ENCODE assay signal across 19 cellular contexts in the genomic region with DNA sequence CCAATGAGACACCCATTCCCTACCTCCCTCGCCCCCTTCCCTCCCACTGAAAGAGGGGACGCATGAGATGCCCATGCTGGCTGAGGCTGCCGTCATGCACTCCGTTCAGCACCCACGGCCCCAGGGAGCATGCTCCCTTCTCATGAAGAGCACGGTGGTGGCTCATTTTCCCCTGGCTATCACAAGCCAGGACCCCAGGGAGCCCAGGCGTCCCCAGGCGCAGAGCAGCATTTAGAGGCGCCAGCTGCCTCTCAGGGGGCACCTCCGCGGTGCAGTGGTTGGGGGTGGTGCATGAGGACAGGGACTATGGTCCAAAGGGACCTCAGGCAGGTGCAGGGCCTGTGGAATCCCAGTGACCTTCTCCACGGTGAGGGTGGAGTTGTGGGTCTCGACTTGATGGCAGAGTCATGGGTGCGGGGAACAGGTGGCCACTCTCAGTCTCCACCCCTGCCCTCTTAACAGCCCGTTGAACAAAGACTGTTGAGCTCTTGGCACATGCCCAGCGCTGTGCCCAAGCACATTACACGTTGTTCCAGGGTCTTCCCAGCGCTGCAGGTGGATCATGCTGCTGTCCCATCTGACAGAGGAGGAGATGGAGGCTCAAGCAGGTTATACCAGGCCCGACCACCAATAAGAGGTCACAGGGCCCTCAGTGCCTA. TPM values are rescaled to one million over a fixed set of nuclear protein-coding genes. Genes with fewer than 3 reads are reported as not detected.
DNase-seq lines count a peak whose midpoint lies in the region; ATAC-seq and TF ChIP-seq lines count a peak whose summit lies in the region.
"Had no signal": no experiment of that assay in that cellular context is flagged by ENCODE, and none has a peak within 500 bp of the region (broad histone marks: within the 10 kb centered on the region; RNA-seq: fewer than 3 reads in every experiment).

No MANE protein-coding gene starts in this region.

- POLR2A ChIA-PET in HEK293 (lab: Yijun Ruan, JAX): no interaction called here

- CTCF ChIA-PET in HEK293 (lab: Yijun Ruan, JAX): interaction anchor here (1.3 kb wide), 1 partner anchor 29 kb away, joined by 5 read pairs; no protein-coding TSS in a partner anchor

- H3K36me3 Mint-ChIP-seq in natural killer cell: no peaks in the 10 kb centered on the region
- H3K36me3 Mint-ChIP-seq: naive thymus-derived CD8-positive, alpha-beta T cell had no signal

- no peaks in the 10 kb centered on the region for H3K4me1 Mint-ChIP-seq in natural killer cell
- H3K4me1 Mint-ChIP-seq: naive thymus-derived CD8-positive, alpha-beta T cell; stimulated activated naive B cell treated with anti-CD40 and anti-IgM and Interleukin-4, amounts not matched to agents 10 μg/mL and 1 μg/mL and 100 μg/mL, for 72 hours had no signal

- no peaks in the 10 kb centered on the region for H3K9me3 Mint-ChIP-seq in natural killer cell
- H3K9me3 Mint-ChIP-seq: naive thymus-derived CD8-positive, alpha-beta T cell; T-helper 1 cell treated with Interleukin-12 subunit alpha and Interleukin-12 subunit beta and Interleukin-4 antibody, amounts not matched to agents 30 μg/mL and 1 μg/mL, for 36 hours had no signal

- H3K27ac ChIP-seq in HEK293 (ENCODE audit: extremely low read depth, low read depth, low read length): no peak overlapping the region
- H3K27ac ChIP-seq in substantia nigra (ENCODE audit: low read depth, low read length, poor library complexity, severe bottlenecking): peak overlapping the region; percentile 97
- H3K27ac ChIP-seq in right lobe of liver: no peak overlapping the region
- H3K27ac ChIP-seq: body of pancreas, SJSA1 had no signal

- H3K27me3 Mint-ChIP-seq in natural killer cell (ENCODE audit: low read depth in 2 of 2): peaks cover 0 to 4% of the 10 kb centered on the region in 2 donors

- no peak for TF ChIP-seq POLR2A in right lobe of liver (IDR thresholded peaks at IDR 0.05)

- no peak overlapping the region for H3K4me3 ChIP-seq in HEK293 (ENCODE audit: low read depth, low read length)
- H3K4me3 ChIP-seq in right lobe of liver: no peak overlapping the region
- H3K4me3 ChIP-seq: body of pancreas, SJSA1 had no signal

- no peak overlapping the region for H3K27ac Mint-ChIP-seq in natural killer cell
- H3K27ac Mint-ChIP-seq: stimulated activated naive B cell treated with anti-CD40 and anti-IgM and Interleukin-4, amounts not matched to agents 10 μg/mL and 1 μg/mL and 100 μg/mL, for 72 hours; T-helper 1 cell treated with Interleukin-12 subunit alpha and Interleukin-12 subunit beta and Interleukin-4 antibody, amounts not matched to agents 30 μg/mL and 1 μg/mL, for 36 hours had no signal

- H3K4me1 ChIP-seq in HEK293 (ENCODE audit: control insufficient read depth, insufficient read depth, low read length) (no peaks in the 10 kb centered on the region), right lobe of liver (no peaks in the 10 kb centered on the region)
- H3K4me1 ChIP-seq: body of pancreas, SJSA1 had no signal

- WGBS in right lobe of liver (ENCODE audit: insufficient coverage, low coverage, low lambda C conversion rate, missing lambda C conversion rate): 39% methylated on average over 2 of the region's 19 CpGs

- no peaks in the 10 kb centered on the region for H3K27me3 ChIP-seq in right lobe of liver
- H3K27me3 ChIP-seq: body of pancreas had no signal

- ATAC-seq in right lobe of liver (no peak), esophagus mucosa (no peak), natural killer cell (no peak)
- ATAC-seq: body of pancreas; naive thymus-derived CD8-positive, alpha-beta T cell; stimulated activated naive B cell treated with anti-CD40 and anti-IgM and Interleukin-4, amounts not matched to agents 10 μg/mL and 1 μg/mL and 100 μg/mL, for 72 hours had no signal

- intact Hi-C loops in right lobe of liver (cut with DNase I) (no loop called here), natural killer cell (cut with micrococcal nuclease) (no loop called here)

- H3K36me3 ChIP-seq in HEK293 (ENCODE audit: control insufficient read depth in 2 of 2, insufficient read depth in 1 of 2, low read length in 2 of 2) (no peaks in the 10 kb centered on the region), right lobe of liver (no peaks in the 10 kb centered on the region)
- H3K36me3 ChIP-seq: SJSA1 had no signal

- H3K9me3 ChIP-seq in HEK293 (ENCODE audit: control insufficient read depth, insufficient read depth, low read depth, low read length) (no peaks in the 10 kb centered on the region), right lobe of liver (no peaks in the 10 kb centered on the region)
- H3K9me3 ChIP-seq: body of pancreas, SJSA1 had no signal

- TF ChIP-seq CTCF in HEK293 (tag by site-specific recombination; IDR thresholded peaks at IDR 0.05): no peak
- no peak for TF ChIP-seq CTCF in right lobe of liver (IDR thresholded peaks at IDR 0.05)
- no peak for TF ChIP-seq CTCF in natural killer cell (IDR thresholded peaks at IDR 0.05)

- H3K4me3 Mint-ChIP-seq in natural killer cell: no peak overlapping the region
- H3K4me3 Mint-ChIP-seq: naive thymus-derived CD8-positive, alpha-beta T cell; stimulated activated naive B cell treated with anti-CD40 and anti-IgM and Interleukin-4, amounts not matched to agents 10 μg/mL and 1 μg/mL and 100 μg/mL, for 72 hours; T-helper 1 cell treated with Interleukin-12 subunit alpha and Interleukin-12 subunit beta and Interleukin-4 antibody, amounts not matched to agents 30 μg/mL and 1 μg/mL, for 36 hours had no signal

- peak; percentile 62 for DNase-seq in NCI-H2029 treated with DMSO at 0.1 percent for 48 hours (lab: John Stamatoyannopoulos, UW)
- peak; percentile 67 to 76 for DNase-seq in SHP77 (lab: John Stamatoyannopoulos, UW)
- DNase-seq in substantia nigra (lab: John Stamatoyannopoulos, UW): no peak
- no peak for DNase-seq in right lobe of liver
- DNase-seq in natural killer cell: no peak
- DNase-seq: activated CD8-positive, alpha-beta memory T cell treated with anti-CD3 and anti-CD28 coated beads, Interleukin-2, amount 50 U/mL, for 48 hours; body of pancreas; HCEC 1CT; naive thymus-derived CD8-positive, alpha-beta T cell; stimulated activated CD4-positive, alpha-beta T cell treated with anti-CD3 and anti-CD28 coated beads, Interleukin-1b, Interleukin-23, amount 100 ng/mL, for 48 hours; stimulated activated naive B cell treated with anti-CD40 and anti-IgM and Interleukin-4, amounts not matched to agents 10 μg/mL and 1 μg/mL and 100 μg/mL, for 72 hours; trophoblast cell had no signal

TF ChIP-seq in HEK293, 187 proteins besides CTCF, POLR2A, EP300 and RAD21:
- TF ChIP-seq ZIC2 (tag by site-specific recombination; IDR thresholded peaks at IDR 0.05) (peak; percentile 66), ZNF184 (tag by site-specific recombination; IDR thresholded peaks at IDR 0.05) (no peak)

RNA-seq across cellular contexts. Expression of a gene that starts 13.6 kb away (rescaled TPM):
- total RNA-seq in right lobe of liver (1 to 10 TPM in 1 of 6 experiments, under 1 TPM in 5; 0.31 to 1.1 (median 0.64) TPM), esophagus mucosa (0.16 TPM), natural killer cell (1 to 10 TPM; 1.7 to 7.1 (median 6.1) TPM)
- total RNA-seq: LHCN-M2; naive thymus-derived CD8-positive, alpha-beta T cell; SJSA1 had no signal

RNA-seq across cellular contexts. Expression of a gene that starts 22.0 kb away (rescaled TPM):
- total RNA-seq in right lobe of liver: not detected
- not detected for total RNA-seq in esophagus mucosa
- under 1 TPM in 1 of 3 donors, not detected in 2; 0.48 TPM for total RNA-seq in natural killer cell
- total RNA-seq: LHCN-M2; mesenteric fat pad; naive thymus-derived CD8-positive, alpha-beta T cell; posterior vena cava; SJSA1 had no signal

RNA-seq across cellular contexts. Expression of a gene that starts 27.6 kb away (rescaled TPM):
- total RNA-seq in right lobe of liver: under 1 TPM in 1 of 6 experiments, not detected in 5; 0.24 TPM
- not detected for total RNA-seq in esophagus mucosa
- total RNA-seq in natural killer cell: not detected
- total RNA-seq: LHCN-M2; mesenteric fat pad; naive thymus-derived CD8-positive, alpha-beta T cell; SJSA1 had no signal

Comparison
In these comparisons a context has a peak if more than half of its experiments do, and no peak if none do; other contexts are left out.
1. DNase-seq: peak in NCI-H2029 treated with DMSO at 0.1 percent for 48 hours (single experiment) and SHP77 (2 of 2); none in substantia nigra (0 of 49), right lobe of liver (0 of 3) and natural killer cell (single experiment).